Comparison of ENCODE assay signal across 8 cellular contexts in genomic region chr2:70247364-70248144, GRCh38. TPM values are rescaled to one million over a fixed set of nuclear protein-coding genes. Genes with fewer than 3 reads are reported as not detected.
DNase-seq lines count a peak whose midpoint lies in the region; ATAC-seq, FAIRE-seq and TF ChIP-seq lines count a peak whose summit lies in the region.

No MANE protein-coding gene starts in this region.

- ATAC-seq in HG02870 (IDR thresholded peaks at IDR 0.05; ENCODE audit: unreplicated experiment) (no peak), GM18868 (IDR thresholded peaks at IDR 0.05; ENCODE audit: unreplicated experiment) (no peak)

- H3K9me1 ChIP-seq in endothelial cell of umbilical vein (replicated peaks; ENCODE audit: control insufficient read depth, extremely low read depth, insufficient read depth, low read length): no peaks in the 10 kb centered on the region

- H3K4me3 Mint-ChIP-seq in activated naive CD4-positive, alpha-beta T cell treated with anti-CD3 and anti-CD28 coated beads for 36 hours: peak overlapping the region; percentile 99
- H3K4me3 Mint-ChIP-seq in neural progenitor cell: peak overlapping the region; percentile 94

- peak; percentile 27 for TF ChIP-seq POLR2A in endothelial cell of umbilical vein (IDR thresholded peaks at IDR 0.05; ENCODE audit: low read depth, low read length)

- FAIRE-seq in endothelial cell of umbilical vein (lab: Jason Lieb, UNC): peak; percentile 38

- no peaks in the 10 kb centered on the region for H3K27me3 Mint-ChIP-seq in activated naive CD4-positive, alpha-beta T cell treated with anti-CD3 and anti-CD28 coated beads for 36 hours (ENCODE audit: low read depth)
- peaks cover 13% of the 10 kb centered on the region for H3K27me3 Mint-ChIP-seq in neural progenitor cell (ENCODE audit: insufficient read depth, low read depth)

- TF ChIP-seq CTCF in endothelial cell of umbilical vein (IDR thresholded peaks at IDR 0.05; ENCODE audit: extremely low read depth in 1 of 2, insufficient read depth in 1 of 2, low read depth in 1 of 2, low read length in 2 of 2) (no peak), neural progenitor cell (IDR thresholded peaks at IDR 0.05) (no peak)

- peaks cover 36% of the 10 kb centered on the region for H3K4me1 Mint-ChIP-seq in activated naive CD4-positive, alpha-beta T cell treated with anti-CD3 and anti-CD28 coated beads for 36 hours (ENCODE audit: low read depth)
- H3K4me1 Mint-ChIP-seq in neural progenitor cell: peaks cover 28% of the 10 kb centered on the region

- peaks cover 14% of the 10 kb centered on the region for H3K36me3 Mint-ChIP-seq in activated naive CD4-positive, alpha-beta T cell treated with anti-CD3 and anti-CD28 coated beads for 36 hours (ENCODE audit: low read depth)
- H3K36me3 Mint-ChIP-seq in neural progenitor cell: peaks cover 29% of the 10 kb centered on the region

- POLR2A ChIA-PET in endothelial cell of umbilical vein (lab: Charles Lee): interaction anchor here (0.5 to 1.4 kb wide), 4 partner anchors 10 to 448 kb away, joined by 3 to 11 read pairs (median 4); partner anchors contain the start of genes C2orf42 and PCYOX1

- H3K27ac Mint-ChIP-seq in activated naive CD4-positive, alpha-beta T cell treated with anti-CD3 and anti-CD28 coated beads for 36 hours: peak overlapping the region; percentile 98
- peak overlapping the region; percentile 98 for H3K27ac Mint-ChIP-seq in neural progenitor cell

- H3K4me3 ChIP-seq in endothelial cell of umbilical vein (replicated peaks in 1 of 3; ENCODE audit: insufficient read depth in 1 of 3, low read depth in 1 of 3, low read length in 3 of 3) (peak overlapping the region; percentile 75 to 100 (median 97)), neural progenitor cell (peak overlapping the region; percentile 93)

- H3K4me2 ChIP-seq in endothelial cell of umbilical vein (ENCODE audit: insufficient read depth, low read length) (peak overlapping the region; percentile 96), neural progenitor cell (peak overlapping the region; percentile 87)

- H3K4me1 ChIP-seq in endothelial cell of umbilical vein (ENCODE audit: control insufficient read depth, extremely low read depth, insufficient read depth, low read length): peaks cover 23% of the 10 kb centered on the region
- H3K4me1 ChIP-seq in neural progenitor cell: peaks cover 23% of the 10 kb centered on the region

- BruUV-seq in endothelial cell of umbilical vein (replicated peaks; lab: Mats Ljungman, UMichigan): no TSS peak

- DNase-seq in activated naive CD4-positive, alpha-beta T cell treated with anti-CD3 and anti-CD28 coated beads for 36 hours: no peak
- DNase-seq in activated naive CD4-positive, alpha-beta T cell treated with anti-CD3 and anti-CD28 coated beads, Interleukin-2, amount 50 U/mL, for 16 hours: no peak
- peak; percentile 53 for DNase-seq in RPMI8226
- peak; percentile 47 for DNase-seq in endothelial cell of umbilical vein (ENCODE audit: low read depth, low spot score)
- peak; percentile 76 for DNase-seq in neural progenitor cell (ENCODE audit: low spot score)
- DNase-seq in HPDE6-E6E7 (ENCODE audit: extremely low spot score): no peak

- H3F3A ChIP-seq in neural progenitor cell (ENCODE audit: low read depth): peaks cover 44% of the 10 kb centered on the region

- H4K20me1 ChIP-seq in endothelial cell of umbilical vein (replicated peaks; ENCODE audit: control insufficient read depth, extremely low read depth, insufficient read depth, low read length) (peaks cover 11% of the 10 kb centered on the region), neural progenitor cell (ENCODE audit: low read depth) (peaks cover 45% of the 10 kb centered on the region)

- H3K79me2 ChIP-seq in endothelial cell of umbilical vein (ENCODE audit: control insufficient read depth, insufficient read depth, low read length) (peaks cover 58% of the 10 kb centered on the region), neural progenitor cell (ENCODE audit: low read depth) (peaks cover 58% of the 10 kb centered on the region)

- H3K27ac ChIP-seq in endothelial cell of umbilical vein (ENCODE audit: insufficient read depth, low read depth, low read length) (peak overlapping the region; percentile 82), neural progenitor cell (peak overlapping the region; percentile 100)

- dilution Hi-C loops in endothelial cell of umbilical vein (cut with MboI; ENCODE audit: extremely low pct_ligation_motif_present, low sequenced_read_pairs): no loop called here

- CTCF ChIA-PET in activated naive CD4-positive, alpha-beta T cell treated with anti-CD3 and anti-CD28 coated beads for 36 hours (lab: Charles Lee): interaction anchor here (0.5 kb wide), 1 partner anchor 190 kb away, joined by 3 read pairs; no protein-coding TSS in a partner anchor
- CTCF ChIA-PET in endothelial cell of umbilical vein (lab: Charles Lee): interaction anchor here (1.0 kb wide), 1 partner anchor 523 kb away, joined by 3 read pairs; no protein-coding TSS in a partner anchor

- H3K27me3 ChIP-seq in endothelial cell of umbilical vein (ENCODE audit: control insufficient read depth in 2 of 2, insufficient read depth in 2 of 2, low read length in 2 of 2) (no peaks in the 10 kb centered on the region), neural progenitor cell (no peaks in the 10 kb centered on the region)

- H3K36me3 ChIP-seq in endothelial cell of umbilical vein (ENCODE audit: control insufficient read depth in 2 of 2, extremely low read depth in 1 of 2, insufficient read depth in 2 of 2, low read length in 2 of 2) (no peaks in the 10 kb centered on the region), neural progenitor cell (no peaks in the 10 kb centered on the region)

- H2AFZ ChIP-seq in endothelial cell of umbilical vein (ENCODE audit: low read depth, low read length) (no peak overlapping the region), neural progenitor cell (replicated peaks) (peak overlapping the region; percentile 83)

- no peaks in the 10 kb centered on the region for H3K9me3 Mint-ChIP-seq in activated naive CD4-positive, alpha-beta T cell treated with anti-CD3 and anti-CD28 coated beads for 36 hours
- H3K9me3 Mint-ChIP-seq in neural progenitor cell: peaks cover 10% of the 10 kb centered on the region

- intact Hi-C loops in activated naive CD4-positive, alpha-beta T cell treated with anti-CD3 and anti-CD28 coated beads for 36 hours (cut with micrococcal nuclease): loop anchor here (1.0 to 5.0 kb wide), 11 partner anchors 11 to 605 kb away; partner anchors contain the start of genes AAK1, GMCL1, PCYOX1 and SNRNP27
- intact Hi-C loops in endothelial cell of umbilical vein (cut with micrococcal nuclease): loop anchor here (2.0 to 10.0 kb wide), 4 partner anchors 45 to 333 kb away; partner anchors contain the start of genes MXD1, PCBP1 and SNRPG

- H3K9me3 ChIP-seq in endothelial cell of umbilical vein (replicated peaks; ENCODE audit: control insufficient read depth, insufficient read depth, low read length) (no peaks in the 10 kb centered on the region), neural progenitor cell (ENCODE audit: low read depth) (no peaks in the 10 kb centered on the region)

- peak overlapping the region; percentile 95 for H3K9ac ChIP-seq in endothelial cell of umbilical vein (replicated peaks; ENCODE audit: extremely low read depth, insufficient read depth, low read length)
- peak overlapping the region; percentile 98 for H3K9ac ChIP-seq in neural progenitor cell

RNA-seq across cellular contexts. Expression of gene TIA1, which starts 0.9 kb away (rescaled TPM):
- 10 to 100 TPM; 83.2 to 83.9 TPM for total RNA-seq in activated naive CD4-positive, alpha-beta T cell treated with anti-CD3 and anti-CD28 coated beads for 36 hours
- total RNA-seq in endothelial cell of umbilical vein (140 and 163 TPM in 2 replicates), neural progenitor cell (ENCODE audit: low replicate concordance) (348 and 539 TPM in 2 replicates)
- polyA plus RNA-seq in endothelial cell of umbilical vein: 49.8 and 60.2 TPM in 2 replicates
- polyA plus RNA-seq in endothelial cell of umbilical vein (2011; cell fraction: cytosol; rRNA removed): 55.0 and 63.8 TPM in 2 replicates
- polyA plus RNA-seq in endothelial cell of umbilical vein (2011; cell fraction: nucleus; rRNA removed): 656 and 659 TPM in 2 replicates
- polyA plus RNA-seq in endothelial cell of umbilical vein (2012): 92.5 and 92.8 TPM in 2 replicates
- polyA minus RNA-seq in endothelial cell of umbilical vein: 265 and 268 TPM in 2 replicates
- 44.9 TPM for polyA minus RNA-seq in endothelial cell of umbilical vein (2011; cell fraction: cytosol; rRNA and poly(A)+ RNA removed)
- polyA minus RNA-seq in endothelial cell of umbilical vein (2011; cell fraction: nucleus; rRNA and poly(A)+ RNA removed): 234 and 261 TPM in 2 replicates

RNA-seq across cellular contexts. Expression of gene PCYOX1, which starts 10.4 kb away (rescaled TPM):
- 1 to 10 TPM; 7.9 to 8.5 TPM for total RNA-seq in activated naive CD4-positive, alpha-beta T cell treated with anti-CD3 and anti-CD28 coated beads for 36 hours
- total RNA-seq in endothelial cell of umbilical vein (43.9 and 44.0 TPM in 2 replicates), neural progenitor cell (ENCODE audit: low replicate concordance) (27.3 and 41.3 TPM in 2 replicates)
- polyA plus RNA-seq in endothelial cell of umbilical vein: 7.9 and 12.0 TPM in 2 replicates
- polyA plus RNA-seq in endothelial cell of umbilical vein (2011; cell fraction: cytosol; rRNA removed): 12.8 and 14.0 TPM in 2 replicates
- 5.6 and 9.5 TPM in 2 replicates for polyA plus RNA-seq in endothelial cell of umbilical vein (2011; cell fraction: nucleus; rRNA removed)
- polyA plus RNA-seq in endothelial cell of umbilical vein (2012): 35.3 and 51.9 TPM in 2 replicates
- 23.5 and 25.1 TPM in 2 replicates for polyA minus RNA-seq in endothelial cell of umbilical vein
- 15.7 TPM for polyA minus RNA-seq in endothelial cell of umbilical vein (2011; cell fraction: cytosol; rRNA and poly(A)+ RNA removed)
- 4.5 and 7.0 TPM in 2 replicates for polyA minus RNA-seq in endothelial cell of umbilical vein (2011; cell fraction: nucleus; rRNA and poly(A)+ RNA removed)

RNA-seq across cellular contexts. Expression of gene SNRPG, which starts 46.0 kb away (rescaled TPM):
- 100 to 1,000 TPM; 439 to 458 TPM for total RNA-seq in activated naive CD4-positive, alpha-beta T cell treated with anti-CD3 and anti-CD28 coated beads for 36 hours
- total RNA-seq in endothelial cell of umbilical vein (310 and 326 TPM in 2 replicates), neural progenitor cell (ENCODE audit: low replicate concordance) (184 and 488 TPM in 2 replicates)
- 93.2 and 188 TPM in 2 replicates for polyA plus RNA-seq in endothelial cell of umbilical vein
- 212 and 259 TPM in 2 replicates for polyA plus RNA-seq in endothelial cell of umbilical vein (2011; cell fraction: cytosol; rRNA removed)
- 83.7 and 105 TPM in 2 replicates for polyA plus RNA-seq in endothelial cell of umbilical vein (2011; cell fraction: nucleus; rRNA removed)
- polyA plus RNA-seq in endothelial cell of umbilical vein (2012): 406 and 423 TPM in 2 replicates
- 29.7 and 37.1 TPM in 2 replicates for polyA minus RNA-seq in endothelial cell of umbilical vein
- 29.9 TPM for polyA minus RNA-seq in endothelial cell of umbilical vein (2011; cell fraction: cytosol; rRNA and poly(A)+ RNA removed)
- 14.4 and 22.3 TPM in 2 replicates for polyA minus RNA-seq in endothelial cell of umbilical vein (2011; cell fraction: nucleus; rRNA and poly(A)+ RNA removed)

RNA-seq across cellular contexts. Expression of gene FAM136A, which starts 54.3 kb away (rescaled TPM):
- total RNA-seq in activated naive CD4-positive, alpha-beta T cell treated with anti-CD3 and anti-CD28 coated beads for 36 hours: 10 to 100 TPM; 41.9 to 44.0 TPM
- total RNA-seq in endothelial cell of umbilical vein (42.4 and 45.7 TPM in 2 replicates), neural progenitor cell (ENCODE audit: low replicate concordance) (90.7 and 119 TPM in 2 replicates)
- 24.0 and 28.3 TPM in 2 replicates for polyA plus RNA-seq in endothelial cell of umbilical vein
- 36.3 and 37.8 TPM in 2 replicates for polyA plus RNA-seq in endothelial cell of umbilical vein (2011; cell fraction: cytosol; rRNA removed)
- 46.5 and 64.6 TPM in 2 replicates for polyA plus RNA-seq in endothelial cell of umbilical vein (2011; cell fraction: nucleus; rRNA removed)
- polyA plus RNA-seq in endothelial cell of umbilical vein (2012): 36.3 and 56.5 TPM in 2 replicates
- polyA minus RNA-seq in endothelial cell of umbilical vein: 13.2 and 16.5 TPM in 2 replicates
- polyA minus RNA-seq in endothelial cell of umbilical vein (2011; cell fraction: cytosol; rRNA and poly(A)+ RNA removed): 32.4 TPM
- 6.8 and 7.1 TPM in 2 replicates for polyA minus RNA-seq in endothelial cell of umbilical vein (2011; cell fraction: nucleus; rRNA and poly(A)+ RNA removed)

RNA-seq across cellular contexts. Expression of gene C2orf42, which starts 56.7 kb away (rescaled TPM):
- total RNA-seq in activated naive CD4-positive, alpha-beta T cell treated with anti-CD3 and anti-CD28 coated beads for 36 hours: 10 to 100 TPM; 19.2 to 23.3 TPM
- 12.0 and 13.1 TPM in 2 replicates for total RNA-seq in endothelial cell of umbilical vein
- polyA plus RNA-seq in endothelial cell of umbilical vein: 6.8 and 7.9 TPM in 2 replicates
- polyA plus RNA-seq in endothelial cell of umbilical vein (2011; cell fraction: cytosol; rRNA removed): 5.3 and 6.2 TPM in 2 replicates
- polyA plus RNA-seq in endothelial cell of umbilical vein (2011; cell fraction: nucleus; rRNA removed): 15.3 and 17.6 TPM in 2 replicates
- 6.9 and 7.1 TPM in 2 replicates for polyA plus RNA-seq in endothelial cell of umbilical vein (2012)
- polyA minus RNA-seq in endothelial cell of umbilical vein: 22.1 and 26.4 TPM in 2 replicates
- polyA minus RNA-seq in endothelial cell of umbilical vein (2011; cell fraction: cytosol; rRNA and poly(A)+ RNA removed): 16.1 TPM
- 21.7 and 22.3 TPM in 2 replicates for polyA minus RNA-seq in endothelial cell of umbilical vein (2011; cell fraction: nucleus; rRNA and poly(A)+ RNA removed)
- total RNA-seq in neural progenitor cell (ENCODE audit: low replicate concordance): 24.1 and 25.4 TPM in 2 replicates

Comparison
In these comparisons a context has a peak if more than half of its experiments do, and no peak if none do; other contexts are left out.
1. DNase-seq: peak in RPMI8226 (single experiment), endothelial cell of umbilical vein (single experiment) and neural progenitor cell (single experiment); none in activated naive CD4-positive, alpha-beta T cell treated with anti-CD3 and anti-CD28 coated beads for 36 hours (single experiment), activated naive CD4-positive, alpha-beta T cell treated with anti-CD3 and anti-CD28 coated beads, Interleukin-2, amount 50 U/mL, for 16 hours (single experiment) and HPDE6-E6E7 (single experiment).